16 cellular contexts compared by ENCODE assay signal in the genomic region with DNA sequence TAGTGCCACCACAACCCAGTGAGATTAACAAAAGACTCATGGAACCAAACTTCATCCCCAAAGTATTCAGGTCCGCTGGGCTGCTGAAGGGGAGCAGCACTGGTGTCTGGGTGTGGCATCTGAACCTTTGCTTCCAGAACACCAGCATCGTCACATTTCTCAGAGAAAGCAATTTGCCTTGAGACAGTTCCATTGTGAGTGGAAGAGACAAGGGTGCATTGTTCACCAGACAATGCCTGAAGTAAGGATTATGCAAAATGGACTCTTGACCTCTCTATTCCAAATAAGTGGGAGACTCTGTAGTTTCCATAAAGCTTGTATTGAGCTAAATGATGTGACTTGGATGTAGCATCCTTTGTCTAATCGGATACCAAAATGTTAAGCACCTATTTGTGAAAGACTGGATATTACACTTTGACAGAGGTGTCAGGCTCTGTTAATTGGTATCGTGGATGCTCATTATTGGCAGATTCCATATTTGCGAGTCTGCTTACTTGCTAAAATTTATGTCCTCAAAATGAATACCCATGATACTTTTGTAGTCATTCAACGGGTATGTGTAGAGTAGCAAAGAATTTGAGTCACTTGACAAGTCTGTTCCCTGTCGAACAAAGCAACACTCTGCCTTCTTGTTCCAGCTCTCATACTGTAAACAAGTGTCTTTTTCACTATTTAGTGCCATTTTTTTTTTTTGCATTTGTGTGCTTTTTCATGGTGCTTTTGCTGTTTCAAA.
DNase-seq lines count a peak whose midpoint lies in the region; ATAC-seq, FAIRE-seq and TF ChIP-seq lines count a peak whose summit lies in the region.
"Had no signal": no experiment of that assay in that cellular context is flagged by ENCODE, and none has a peak within 500 bp of the region (broad histone marks: within the 10 kb centered on the region; RNA-seq: fewer than 3 reads in every experiment).

No MANE protein-coding gene starts in this region.

- intact Hi-C loops in sigmoid colon (cut with DNase I) = no loop called here

- H3K27me3 Mint-ChIP-seq in astrocyte (ENCODE audit: low read depth, unreplicated experiment) = no peaks in the 10 kb centered on the region
- H3K27me3 Mint-ChIP-seq in mesothelial cell of epicardium (ENCODE audit: low read depth) = no peaks in the 10 kb centered on the region
- H3K27me3 Mint-ChIP-seq in T-cell = no peaks in the 10 kb centered on the region
- H3K27me3 Mint-ChIP-seq: IgD-negative memory B cell had no signal

- H3K79me2 ChIP-seq in astrocyte (ENCODE audit: insufficient read depth, low read length) = no peaks in the 10 kb centered on the region
- H3K79me2 ChIP-seq in Karpas-422 (ENCODE audit: low read length) = no peaks in the 10 kb centered on the region; the same call in 1 of the 2 replicates

- H3K27me3 ChIP-seq in HAP-1 (ENCODE audit: low read depth) = no peaks in the 10 kb centered on the region
- no peaks in the 10 kb centered on the region for H3K27me3 ChIP-seq in astrocyte (ENCODE audit: insufficient read depth, low read length)
- no peaks in the 10 kb centered on the region for H3K27me3 ChIP-seq in sigmoid colon
- no peaks in the 10 kb centered on the region for H3K27me3 ChIP-seq in Karpas-422 (ENCODE audit: low read length)

- TF ChIP-seq CTCF in astrocyte (IDR thresholded peaks at IDR 0.05; ENCODE audit: insufficient read depth, low read depth, low read length) = no peak
- TF ChIP-seq CTCF in mesothelial cell of epicardium (IDR thresholded peaks at IDR 0.05; ENCODE audit: unreplicated experiment) = no peak
- no peak for TF ChIP-seq CTCF in sigmoid colon (IDR thresholded peaks at IDR 0.05)

- H3K27ac ChIP-seq in astrocyte (ENCODE audit: low read depth, low read length) (no peak overlapping the region), sigmoid colon (peak overlapping the region in 1 of 4 donors; percentile 6), Karpas-422 (ENCODE audit: low read length) (no peak overlapping the region)
- H3K27ac ChIP-seq: SK-N-MC had no signal

- H3K4me1 ChIP-seq in HAP-1 = peaks cover 17% of the 10 kb centered on the region
- peaks cover 17% of the 10 kb centered on the region for H3K4me1 ChIP-seq in astrocyte (ENCODE audit: insufficient read depth, low read length)
- H3K4me1 ChIP-seq in sigmoid colon = peaks cover 0 to 28% (median 24%) of the 10 kb centered on the region in 4 donors
- H3K4me1 ChIP-seq in Karpas-422 (ENCODE audit: low read length) = peaks cover 16% of the 10 kb centered on the region

- ATAC-seq in T-cell (replicated peaks in 1 of 4) (no peak), GM18517 (IDR thresholded peaks at IDR 0.05; ENCODE audit: unreplicated experiment) (no peak)
- ATAC-seq: PC-3 had no signal

- H3K36me3 ChIP-seq in HAP-1 (replicated peaks) = no peaks in the 10 kb centered on the region; the same call in 1 of the 2 replicates
- no peaks in the 10 kb centered on the region for H3K36me3 ChIP-seq in astrocyte (ENCODE audit: insufficient read depth, low read length)
- H3K36me3 ChIP-seq in sigmoid colon = peaks cover 0 to 11% (median 0%) of the 10 kb centered on the region in 4 donors
- H3K36me3 ChIP-seq in Karpas-422 (ENCODE audit: insufficient read depth, low read length) = 0 out of 2 replicates have a peak, but pooled peaks cover 2% of the 10 kb centered on the region

- H3K4me2 ChIP-seq in astrocyte (ENCODE audit: low read length) = peak overlapping the region; percentile 53
- H3K4me2 ChIP-seq in Karpas-422 (ENCODE audit: low read depth, low read length, poor library complexity, severe bottlenecking) = no peak overlapping the region

- 82 to 92% methylated on average over 7 of the region's 7 CpGs for WGBS in sigmoid colon, 2 donors

- CTCF ChIA-PET in T-cell (lab: Charles Lee) = no interaction called here

- H3K4me3 Mint-ChIP-seq in astrocyte (ENCODE audit: unreplicated experiment) = no peak overlapping the region
- H3K4me3 Mint-ChIP-seq in mesothelial cell of epicardium = no peak overlapping the region
- H3K4me3 Mint-ChIP-seq in T-cell = no peak overlapping the region
- H3K4me3 Mint-ChIP-seq: CD8-positive, alpha-beta memory T cell had no signal

- in situ Hi-C loops in HAP-1 (cut with MboI; ENCODE audit: low sequenced_read_pairs) = no loop called here

- H3K4me3 ChIP-seq in HAP-1 (no peak overlapping the region), astrocyte (ENCODE audit: insufficient read depth, low read depth, low read length) (no peak overlapping the region), sigmoid colon (no peak overlapping the region), Karpas-422 (ENCODE audit: low read length) (no peak overlapping the region)
- H3K4me3 ChIP-seq: SK-N-MC had no signal

- H3K27ac Mint-ChIP-seq in astrocyte (ENCODE audit: unreplicated experiment) (no peak overlapping the region), mesothelial cell of epicardium (peak overlapping the region; percentile 85), T-cell (no peak overlapping the region)
- H3K27ac Mint-ChIP-seq: IgD-negative memory B cell had no signal

- H3K9ac ChIP-seq in astrocyte (ENCODE audit: low read length) = no peak overlapping the region
- H3K9ac ChIP-seq in Karpas-422 (ENCODE audit: low read length) = no peak overlapping the region

- no peak for FAIRE-seq in astrocyte (lab: Jason Lieb, UNC)

- peaks cover 15% of the 10 kb centered on the region for H3K9me3 ChIP-seq in HAP-1
- H3K9me3 ChIP-seq in astrocyte (ENCODE audit: insufficient read depth, low read depth, low read length) = peaks cover 3% of the 10 kb centered on the region
- no peaks in the 10 kb centered on the region for H3K9me3 ChIP-seq in sigmoid colon
- H3K9me3 ChIP-seq in Karpas-422 (ENCODE audit: low read length) = no peaks in the 10 kb centered on the region

- no peak for TF ChIP-seq EP300 in sigmoid colon (IDR thresholded peaks at IDR 0.05)

- H3K9me2 ChIP-seq in Karpas-422 (replicated peaks; ENCODE audit: insufficient read depth, low read length) = no peaks in the 10 kb centered on the region

- H2AFZ ChIP-seq in astrocyte (ENCODE audit: low read depth, low read length) = no peak overlapping the region
- H2AFZ ChIP-seq in Karpas-422 (ENCODE audit: low read length) = no peak overlapping the region

- H3K9me3 Mint-ChIP-seq in astrocyte (ENCODE audit: unreplicated experiment) = peaks cover 10% of the 10 kb centered on the region
- H3K9me3 Mint-ChIP-seq in mesothelial cell of epicardium = peaks cover 26% of the 10 kb centered on the region
- peaks cover 0 to 3% (median 0%) of the 10 kb centered on the region in 3 donors for H3K9me3 Mint-ChIP-seq in T-cell

- H3K4me1 Mint-ChIP-seq in astrocyte (ENCODE audit: low read depth, unreplicated experiment) (peaks cover 18% of the 10 kb centered on the region), mesothelial cell of epicardium (peaks cover 21% of the 10 kb centered on the region), T-cell (peaks cover 4 to 26% (median 9%) of the 10 kb centered on the region in 3 donors)

- DNase-seq in HAP-1 (ENCODE audit: low spot score in 2 of 2) = peak; percentile 65 to 87
- DNase-seq in astrocyte (ENCODE audit: low read depth) = no peak
- DNase-seq in mesothelial cell of epicardium (ENCODE audit: low spot score in 2 of 2, unreplicated experiment in 2 of 2) = no peak
- DNase-seq in sigmoid colon = peak; percentile 46
- no peak for DNase-seq in HuH-7.5 (ENCODE audit: low spot score)
- DNase-seq in T-cell = no peak
- no peak for DNase-seq in Karpas-422
- DNase-seq: CD8-positive, alpha-beta memory T cell; DMS 273 treated with DMSO at 0.1 percent for 48 hours; GOT3; NCI-H446 treated with DMSO at 0.1 percent for 48 hours; NCI-H748 treated with DMSO at 0.1 percent for 48 hours; PC-3 had no signal

- no peak for TF ChIP-seq POLR2A in sigmoid colon (IDR thresholded peaks at IDR 0.05)

- POLR2A ChIA-PET in T-cell (lab: Charles Lee) = interaction anchor here in 1 of 2 donors (0.6 kb wide), 1 partner anchor 86 kb away, joined by 3 read pairs; no protein-coding TSS in a partner anchor

- H3K36me3 Mint-ChIP-seq in astrocyte (ENCODE audit: low read depth, unreplicated experiment) = peaks cover 40% of the 10 kb centered on the region
- peaks cover 50% of the 10 kb centered on the region for H3K36me3 Mint-ChIP-seq in mesothelial cell of epicardium
- peaks cover 51% of the 10 kb centered on the region for H3K36me3 Mint-ChIP-seq in T-cell

- H4K20me1 ChIP-seq in astrocyte (ENCODE audit: insufficient read depth, low read length) (peaks cover 15% of the 10 kb centered on the region), Karpas-422 (ENCODE audit: insufficient read depth, low read depth, low read length) (no peaks in the 10 kb centered on the region)

Comparison
In these comparisons a context has a peak if more than half of its experiments do, and no peak if none do; other contexts are left out.
1. DNase-seq: peak in HAP-1 (2 of 2) and sigmoid colon (single experiment); none in astrocyte (single experiment), mesothelial cell of epicardium (0 of 2), HuH-7.5 (single experiment), T-cell (0 of 34) and Karpas-422 (single experiment).